ENCODE assay signal across 8 cellular contexts in genomic region chr5:147453901-147454814, GRCh38. TPM values are rescaled to one million over a fixed set of nuclear protein-coding genes. Genes with fewer than 3 reads are reported as not detected.
DNase-seq lines count a peak whose midpoint lies in the region; TF ChIP-seq lines count a peak whose summit lies in the region.

No MANE protein-coding gene starts in this region.

- no peaks in the 10 kb centered on the region for H3K9me3 ChIP-seq in SJSA1 (replicated peaks)
- no peaks in the 10 kb centered on the region for H3K9me3 ChIP-seq in suprapubic skin

- TF ChIP-seq POLR2A in suprapubic skin (IDR thresholded peaks at IDR 0.05) = peak in 1 of 2 donors; percentile 22

- DNase-seq in ELF-1 (ENCODE audit: low read depth, low spot score) = peak; percentile 95
- peak; percentile 96 for DNase-seq in H7
- DNase-seq in LoVo (ENCODE audit: low spot score) = peak; percentile 72
- peak; percentile 94 to 98 for DNase-seq in SJSA1 (ENCODE audit: low read depth in 1 of 2, low spot score in 2 of 2)
- DNase-seq in activated naive CD4-positive, alpha-beta T cell treated with anti-CD3 and anti-CD28 coated beads, Interleukin-2, amount 50 U/mL, for 16 hours = peak; percentile 72
- DNase-seq in globus pallidus (ENCODE audit: low spot score) = peak; percentile 74
- peak; percentile 62 for DNase-seq in occipital lobe (lab: John Stamatoyannopoulos, UW)
- peak; percentile 93 to 94 for DNase-seq in suprapubic skin (ENCODE audit: low spot score in 2 of 2)

- peaks cover 52% of the 10 kb centered on the region for H3K4me1 ChIP-seq in SJSA1 (replicated peaks)
- H3K4me1 ChIP-seq in suprapubic skin = peaks cover 44% of the 10 kb centered on the region

- H3K4me3 ChIP-seq in H7 (ENCODE audit: insufficient read depth, low read depth, low read length) (peak overlapping the region; percentile 93), SJSA1 (peak overlapping the region; percentile 77), suprapubic skin (peak overlapping the region; percentile 75)

- 3% methylated on average over 52 of the region's 54 CpGs for WGBS in suprapubic skin

- TF ChIP-seq EP300 in suprapubic skin (IDR thresholded peaks at IDR 0.05) = no peak

- H3K36me3 ChIP-seq in H7 (replicated peaks; ENCODE audit: control insufficient read depth, insufficient read depth, low read length) (no peaks in the 10 kb centered on the region), SJSA1 (no peaks in the 10 kb centered on the region; the same call in 1 of the 2 replicates), suprapubic skin (no peaks in the 10 kb centered on the region)

- H3K27me3 ChIP-seq in H7 (ENCODE audit: control insufficient read depth, insufficient read depth, low read length) (no peaks in the 10 kb centered on the region), SJSA1 (replicated peaks) (no peaks in the 10 kb centered on the region), suprapubic skin (peaks cover 6% of the 10 kb centered on the region)

- peak; percentile 52 to 83 for TF ChIP-seq CTCF in suprapubic skin (IDR thresholded peaks at IDR 0.05)

- H3K27ac ChIP-seq in SJSA1 = peak overlapping the region; percentile 64
- H3K27ac ChIP-seq in suprapubic skin = peak overlapping the region; percentile 88

RNA-seq across cellular contexts. Expression of gene DPYSL3, which starts 55.7 kb away (rescaled TPM):
- 184 and 312 TPM in 2 replicates for total RNA-seq in H7 (2014; rRNA removed; shearing (Covaris generic))
- total RNA-seq in SJSA1 (2014; rRNA removed; shearing (Covaris generic)) = 125 and 156 TPM in 2 replicates
- total RNA-seq in occipital lobe (977 TPM), suprapubic skin (10 to 100 TPM; 12.0 to 22.2 (median 16.6) TPM)

Comparison
In these comparisons a context has a peak if more than half of its experiments do, and no peak if none do; other contexts are left out.
1. Peak in every context shown above with its lines: DNase-seq, H3K4me3 ChIP-seq and H3K27ac ChIP-seq.